In genomic region chr9:129393064-129393463, GRCh38 we compare ENCODE assay signal across 15 cellular contexts.
DNase-seq lines count a peak whose midpoint lies in the region; ATAC-seq and TF ChIP-seq lines count a peak whose summit lies in the region.
"Had no signal": no experiment of that assay in that cellular context is flagged by ENCODE, and none has a peak within 500 bp of the region (broad histone marks: within the 10 kb centered on the region; RNA-seq: fewer than 3 reads in every experiment).

No MANE protein-coding gene starts in this region.

- H4K20me1 ChIP-seq in neural progenitor cell (ENCODE audit: low read depth), result no peaks in the 10 kb centered on the region

- H3K4me1 ChIP-seq in BE2C (peaks cover 44% of the 10 kb centered on the region), HEK293 (ENCODE audit: control insufficient read depth, insufficient read depth, low read length) (no peaks in the 10 kb centered on the region), neural progenitor cell (peaks cover 4% of the 10 kb centered on the region), Caco-2 (no peaks in the 10 kb centered on the region)
- H3K4me1 ChIP-seq: HAP-1 had no signal

- no peaks in the 10 kb centered on the region for H3F3A ChIP-seq in neural progenitor cell (ENCODE audit: low read depth)

- ATAC-seq in activated T-cell treated with anti-CD3 and anti-CD28 coated beads, Interleukin-2, amount 50 U/mL, for 4 hours, result no peak

- no peaks in the 10 kb centered on the region for H3K27me3 Mint-ChIP-seq in activated T-cell treated with anti-CD3 and anti-CD28 coated beads, Interleukin-2, amount 50 U/mL, for 24 hours
- H3K27me3 Mint-ChIP-seq in activated T-cell treated with anti-CD3 and anti-CD28 coated beads, Interleukin-2, amount 50 U/mL, for 4 hours (ENCODE audit: low read depth), result no peaks in the 10 kb centered on the region
- peaks cover 8% of the 10 kb centered on the region for H3K27me3 Mint-ChIP-seq in neural progenitor cell (ENCODE audit: insufficient read depth, low read depth)
- no peaks in the 10 kb centered on the region for H3K27me3 Mint-ChIP-seq in Caco-2 (ENCODE audit: insufficient read depth, unreplicated experiment)
- H3K27me3 Mint-ChIP-seq: CD4-positive, alpha-beta T cell had no signal

- no peak overlapping the region for H3K27ac ChIP-seq in HEK293 (ENCODE audit: extremely low read depth, low read depth, low read length)
- H3K27ac ChIP-seq in neural progenitor cell, result no peak overlapping the region
- H3K27ac ChIP-seq: C4-2B, GM23248 had no signal

- H3K4me1 Mint-ChIP-seq in activated T-cell treated with anti-CD3 and anti-CD28 coated beads, Interleukin-2, amount 50 U/mL, for 24 hours (ENCODE audit: low read depth), result no peaks in the 10 kb centered on the region
- no peaks in the 10 kb centered on the region for H3K4me1 Mint-ChIP-seq in activated T-cell treated with anti-CD3 and anti-CD28 coated beads, Interleukin-2, amount 50 U/mL, for 4 hours (ENCODE audit: low read depth)
- H3K4me1 Mint-ChIP-seq in neural progenitor cell, result peaks cover 27% of the 10 kb centered on the region
- no peaks in the 10 kb centered on the region for H3K4me1 Mint-ChIP-seq in Caco-2 (ENCODE audit: low read depth, unreplicated experiment)

- no peaks in the 10 kb centered on the region for H3K9me3 Mint-ChIP-seq in activated T-cell treated with anti-CD3 and anti-CD28 coated beads, Interleukin-2, amount 50 U/mL, for 24 hours
- no peaks in the 10 kb centered on the region for H3K9me3 Mint-ChIP-seq in activated T-cell treated with anti-CD3 and anti-CD28 coated beads, Interleukin-2, amount 50 U/mL, for 4 hours
- H3K9me3 Mint-ChIP-seq in neural progenitor cell (no peaks in the 10 kb centered on the region), Caco-2 (ENCODE audit: unreplicated experiment) (no peaks in the 10 kb centered on the region)
- H3K9me3 Mint-ChIP-seq: CD4-positive, alpha-beta T cell had no signal

- H3K27me3 ChIP-seq in BE2C, result no peaks in the 10 kb centered on the region
- peaks cover 5% of the 10 kb centered on the region for H3K27me3 ChIP-seq in neural progenitor cell
- H3K27me3 ChIP-seq in Caco-2 (replicated peaks; ENCODE audit: control insufficient read depth, insufficient read depth, low read length), result no peaks in the 10 kb centered on the region

- H3K79me2 ChIP-seq in neural progenitor cell (ENCODE audit: low read depth), result no peaks in the 10 kb centered on the region

- BruUV-seq in Caco-2 (replicated peaks; lab: Mats Ljungman, UMichigan), result no TSS peak

- no peak overlapping the region for H3K27ac Mint-ChIP-seq in activated T-cell treated with anti-CD3 and anti-CD28 coated beads, Interleukin-2, amount 50 U/mL, for 24 hours
- H3K27ac Mint-ChIP-seq in neural progenitor cell, result peak overlapping the region; percentile 80
- H3K27ac Mint-ChIP-seq in Caco-2 (ENCODE audit: unreplicated experiment), result no peak overlapping the region
- H3K27ac Mint-ChIP-seq: CD4-positive, alpha-beta T cell had no signal

- no peak overlapping the region for H2AFZ ChIP-seq in neural progenitor cell (replicated peaks)
- H2AFZ ChIP-seq: GM23248 had no signal

- intact Hi-C loops in Caco-2 (cut with micrococcal nuclease; ENCODE audit: unreplicated experiment), result no loop called here

- no peak overlapping the region for H3K4me3 Mint-ChIP-seq in activated T-cell treated with anti-CD3 and anti-CD28 coated beads, Interleukin-2, amount 50 U/mL, for 24 hours
- H3K4me3 Mint-ChIP-seq in activated T-cell treated with anti-CD3 and anti-CD28 coated beads, Interleukin-2, amount 50 U/mL, for 4 hours, result no peak overlapping the region
- H3K4me3 Mint-ChIP-seq in neural progenitor cell (peak overlapping the region; percentile 2), Caco-2 (ENCODE audit: unreplicated experiment) (no peak overlapping the region)
- H3K4me3 Mint-ChIP-seq: CD4-positive, alpha-beta T cell had no signal

- DNase-seq in activated T-cell treated with anti-CD3 and anti-CD28 coated beads, Interleukin-2, amount 50 U/mL, for 24 hours, result peak; percentile 8
- no peak for DNase-seq in activated T-cell treated with anti-CD3 and anti-CD28 coated beads, Interleukin-2, amount 50 U/mL, for 4 hours
- DNase-seq in BE2C (peak; percentile 21), neural progenitor cell (ENCODE audit: low spot score) (no peak), SW 1271 (lab: John Stamatoyannopoulos, UW) (no peak), Caco-2 (no peak)
- DNase-seq: 8988T; CD4-positive, alpha-beta T cell; DMS153; GDM1; GM23248; IMR-90 had no signal

- POLR2A ChIA-PET in HEK293 (lab: Yijun Ruan, JAX), result no interaction called here
- POLR2A ChIA-PET in Caco-2 (lab: Charles Lee), result no interaction called here

- CTCF ChIA-PET in HEK293 (lab: Yijun Ruan, JAX) (interaction anchor here (0.7 kb wide), 1 partner anchor 16 kb away, joined by 3 read pairs; no protein-coding TSS in a partner anchor), Caco-2 (lab: Charles Lee) (interaction anchor here (0.7 kb wide), 1 partner anchor 384 kb away, joined by 3 read pairs; no protein-coding TSS in a partner anchor)

- H3K9me3 ChIP-seq in BE2C (no peaks in the 10 kb centered on the region; the same call in 1 of the 2 replicates), HEK293 (ENCODE audit: control insufficient read depth, insufficient read depth, low read depth, low read length) (no peaks in the 10 kb centered on the region), neural progenitor cell (ENCODE audit: low read depth) (no peaks in the 10 kb centered on the region), Caco-2 (no peaks in the 10 kb centered on the region)
- H3K9me3 ChIP-seq: HAP-1 had no signal

- no peak overlapping the region for H3K9ac ChIP-seq in neural progenitor cell
- H3K9ac ChIP-seq: GM23248 had no signal

- H3K36me3 ChIP-seq in BE2C, result no peaks in the 10 kb centered on the region
- no peaks in the 10 kb centered on the region for H3K36me3 ChIP-seq in HEK293 (ENCODE audit: control insufficient read depth in 2 of 2, insufficient read depth in 1 of 2, low read length in 2 of 2)
- H3K36me3 ChIP-seq in neural progenitor cell, result no peaks in the 10 kb centered on the region
- H3K36me3 ChIP-seq in Caco-2 (ENCODE audit: control insufficient read depth, insufficient read depth, low read length), result no peaks in the 10 kb centered on the region
- H3K36me3 ChIP-seq: HAP-1 had no signal

- no peak for TF ChIP-seq CTCF in BE2C (IDR thresholded peaks at IDR 0.05; ENCODE audit: low read depth, low read length)
- TF ChIP-seq CTCF in HEK293 (tag by site-specific recombination; IDR thresholded peaks at IDR 0.05), result no peak
- TF ChIP-seq CTCF in neural progenitor cell (IDR thresholded peaks at IDR 0.05), result no peak
- TF ChIP-seq CTCF in Caco-2 (IDR thresholded peaks at IDR 0.05; ENCODE audit: insufficient read depth in 1 of 2, low read depth in 1 of 2, low read length in 1 of 2, severe bottlenecking in 1 of 2, unreplicated experiment in 1 of 2), result no peak

- no peaks in the 10 kb centered on the region for H3K36me3 Mint-ChIP-seq in activated T-cell treated with anti-CD3 and anti-CD28 coated beads, Interleukin-2, amount 50 U/mL, for 24 hours (ENCODE audit: low read depth)
- H3K36me3 Mint-ChIP-seq in activated T-cell treated with anti-CD3 and anti-CD28 coated beads, Interleukin-2, amount 50 U/mL, for 4 hours (ENCODE audit: insufficient read depth), result no peaks in the 10 kb centered on the region
- no peaks in the 10 kb centered on the region for H3K36me3 Mint-ChIP-seq in neural progenitor cell
- no peaks in the 10 kb centered on the region for H3K36me3 Mint-ChIP-seq in Caco-2 (ENCODE audit: insufficient read depth, unreplicated experiment)

- H3K4me2 ChIP-seq in neural progenitor cell, result no peak overlapping the region

- H3K4me3 ChIP-seq in BE2C (ENCODE audit: low read depth, low read length) (no peak overlapping the region), HEK293 (ENCODE audit: low read depth, low read length) (no peak overlapping the region), neural progenitor cell (no peak overlapping the region), Caco-2 (ENCODE audit: low read depth, low read length) (no peak overlapping the region)
- H3K4me3 ChIP-seq: GM23248, HAP-1 had no signal

TF ChIP-seq in HEK293, 187 proteins besides CTCF, POLR2A, EP300 and RAD21:
- TF ChIP-seq ZNF37A (tag by site-specific recombination; IDR thresholded peaks at IDR 0.05), result no peak
- TF ChIP-seq ZNF146 (tag by site-specific recombination; IDR thresholded peaks at IDR 0.05), result no peak
- no peak for TF ChIP-seq ZEB2 (tag by site-specific recombination; IDR thresholded peaks at IDR 0.05)
- TF ChIP-seq ZNF707 (tag by site-specific recombination; IDR thresholded peaks at IDR 0.05), result no peak
- no peak for TF ChIP-seq ZBTB1 (tag by site-specific recombination; IDR thresholded peaks at IDR 0.05)
- peak; percentile 88 for TF ChIP-seq ZFP3 (tag by site-specific recombination; IDR thresholded peaks at IDR 0.05; ENCODE audit: low read depth)
- no peak for TF ChIP-seq ZNF311 (tag by site-specific recombination; IDR thresholded peaks at IDR 0.05; ENCODE audit: borderline replicate concordance)
- no peak for TF ChIP-seq KLF7 (tag by site-specific recombination; IDR thresholded peaks at IDR 0.05; ENCODE audit: borderline replicate concordance)
- no peak for TF ChIP-seq ZBTB8A (tag by site-specific recombination; IDR thresholded peaks at IDR 0.05)
- TF ChIP-seq ZNF747 (tag by site-specific recombination; IDR thresholded peaks at IDR 0.05), result no peak
- TF ChIP-seq ZNF132 (tag by site-specific recombination; IDR thresholded peaks at IDR 0.05; ENCODE audit: borderline replicate concordance), result no peak
- 0 out of 2 replicates have a peak, but pooled peaks have one; percentile 28 for TF ChIP-seq ZNF623 (tag by site-specific recombination; IDR thresholded peaks at IDR 0.05)

Comparison
In these comparisons a context has a peak if more than half of its experiments do, and no peak if none do; other contexts are left out.
1. DNase-seq: peak in activated T-cell treated with anti-CD3 and anti-CD28 coated beads, Interleukin-2, amount 50 U/mL, for 24 hours (single experiment) and BE2C (single experiment); none in activated T-cell treated with anti-CD3 and anti-CD28 coated beads, Interleukin-2, amount 50 U/mL, for 4 hours (single experiment), neural progenitor cell (single experiment), SW 1271 (0 of 2) and Caco-2 (0 of 2).